In genomic region chr11:115238802-115239201, GRCh38 we compare ENCODE assay signal across 22 cellular contexts.
DNase-seq lines count a peak whose midpoint lies in the region; ATAC-seq and TF ChIP-seq lines count a peak whose summit lies in the region.
"Had no signal": no experiment of that assay in that cellular context is flagged by ENCODE, and none has a peak within 500 bp of the region (broad histone marks: within the 10 kb centered on the region; RNA-seq: fewer than 3 reads in every experiment).

No MANE protein-coding gene starts in this region.

- H3K4me1 ChIP-seq in breast epithelium = no peaks in the 10 kb centered on the region
- H3K4me1 ChIP-seq: BLaER1 treated with 17β-estradiol and CSF1 and Interleukin-3, amounts not matched to agents 10 nM and 100 nM; suprapubic skin had no signal

- no peaks in the 10 kb centered on the region for H3K9me3 Mint-ChIP-seq in MCF 10A (ENCODE audit: unreplicated experiment)
- H3K9me3 Mint-ChIP-seq in WTC11 = no peaks in the 10 kb centered on the region
- no peaks in the 10 kb centered on the region for H3K9me3 Mint-ChIP-seq in type B pancreatic cell
- no peaks in the 10 kb centered on the region for H3K9me3 Mint-ChIP-seq in activated naive CD4-positive, alpha-beta T cell treated with anti-CD3 and anti-CD28 coated beads, Interleukin-2, amount 10 ng/mL, durations not matched to agents 7 days and 5 days
- H3K9me3 Mint-ChIP-seq: activated T-helper 2 cell treated with anti-CD3 and anti-CD28 coated beads, Interferon-gamma antibody, Interleukin-2, Interleukin-4, amounts not matched to agents 10 μg/mL and 5 μg/mL and 100 μg/mL, durations not matched to agents 14 hours and 24 hours and 36 hours; natural killer cell had no signal

- no peaks in the 10 kb centered on the region for H3K9me3 ChIP-seq in breast epithelium
- H3K9me3 ChIP-seq: BLaER1 treated with 17β-estradiol and CSF1 and Interleukin-3, amounts not matched to agents 10 nM and 100 nM; suprapubic skin had no signal

- H3K4me1 Mint-ChIP-seq in MCF 10A (ENCODE audit: insufficient read depth, unreplicated experiment) = no peaks in the 10 kb centered on the region
- H3K4me1 Mint-ChIP-seq in WTC11 = peaks cover 5% of the 10 kb centered on the region
- H3K4me1 Mint-ChIP-seq in type B pancreatic cell (ENCODE audit: unreplicated experiment) = peaks cover 10% of the 10 kb centered on the region
- H3K4me1 Mint-ChIP-seq in activated naive CD4-positive, alpha-beta T cell treated with anti-CD3 and anti-CD28 coated beads, Interleukin-2, amount 10 ng/mL, durations not matched to agents 7 days and 5 days = no peaks in the 10 kb centered on the region
- H3K4me1 Mint-ChIP-seq: natural killer cell had no signal

- no peaks in the 10 kb centered on the region for H3K36me3 ChIP-seq in breast epithelium
- H3K36me3 ChIP-seq: BLaER1 treated with 17β-estradiol and CSF1 and Interleukin-3, amounts not matched to agents 10 nM and 100 nM; suprapubic skin had no signal

- H3K27me3 Mint-ChIP-seq in MCF 10A (ENCODE audit: insufficient read depth, unreplicated experiment) = no peaks in the 10 kb centered on the region
- no peaks in the 10 kb centered on the region for H3K27me3 Mint-ChIP-seq in WTC11 (ENCODE audit: low read depth)
- no peaks in the 10 kb centered on the region for H3K27me3 Mint-ChIP-seq in type B pancreatic cell
- no peaks in the 10 kb centered on the region for H3K27me3 Mint-ChIP-seq in activated naive CD4-positive, alpha-beta T cell treated with anti-CD3 and anti-CD28 coated beads, Interleukin-2, amount 10 ng/mL, durations not matched to agents 7 days and 5 days

- CTCF ChIA-PET in MCF 10A (lab: Yijun Ruan, JAX) = interaction anchor here (0.7 to 1.1 kb wide), 2 partner anchors 9 to 486 kb away, joined by 4 read pairs; no protein-coding TSS in a partner anchor
- CTCF ChIA-PET in WTC11 (lab: Charles Lee) = interaction anchor here (0.9 kb wide), 1 partner anchor 23 kb away, joined by 5 read pairs; no protein-coding TSS in a partner anchor
- CTCF ChIA-PET in activated naive CD4-positive, alpha-beta T cell treated with anti-CD3 and anti-CD28 coated beads, Interleukin-2, amount 10 ng/mL, durations not matched to agents 7 days and 5 days (lab: Charles Lee) = interaction anchor here (1.0 kb wide), 1 partner anchor 11 kb away, joined by 3 read pairs; no protein-coding TSS in a partner anchor

- TF ChIP-seq CTCF in MCF 10A (IDR thresholded peaks at IDR 0.05; ENCODE audit: unreplicated experiment) = no peak
- TF ChIP-seq CTCF in breast epithelium (IDR thresholded peaks at IDR 0.05) = no peak
- TF ChIP-seq CTCF in WTC11 (IDR thresholded peaks at IDR 0.05) = no peak
- peak; percentile 18 for TF ChIP-seq CTCF in type B pancreatic cell (conservative IDR thresholded peaks at IDR 0.05)

- TF ChIP-seq POLR2A in breast epithelium (IDR thresholded peaks at IDR 0.05) = no peak

- POLR2A ChIA-PET in MCF 10A (lab: Yijun Ruan, JAX) (interaction anchor here (0.6 to 0.9 kb wide), 2 partner anchors 16 to 418 kb away, joined by 3 read pairs; no protein-coding TSS in a partner anchor), WTC11 (lab: Charles Lee) (interaction anchor here (0.8 kb wide), 1 partner anchor 8 kb away, joined by 5 read pairs; no protein-coding TSS in a partner anchor)

- H3K27me3 ChIP-seq in breast epithelium = no peaks in the 10 kb centered on the region
- H3K27me3 ChIP-seq: BLaER1 treated with 17β-estradiol and CSF1 and Interleukin-3, amounts not matched to agents 10 nM and 100 nM; dorsolateral prefrontal cortex; suprapubic skin had no signal

- no peak overlapping the region for H3K4me3 ChIP-seq in breast epithelium
- H3K4me3 ChIP-seq: BLaER1 treated with 17β-estradiol and CSF1 and Interleukin-3, amounts not matched to agents 10 nM and 100 nM; dorsolateral prefrontal cortex; GM12878; suprapubic skin had no signal

- DNase-seq in MCF 10A (ENCODE audit: unreplicated experiment) (peak; percentile 39), breast epithelium (ENCODE audit: low spot score in 2 of 2) (no peak), WTC11 (ENCODE audit: low spot score) (peak; percentile 18), glomerular visceral epithelial cell (ENCODE audit: extremely low spot score) (peak; percentile 26), type B pancreatic cell (ENCODE audit: extremely low spot score, unreplicated experiment) (no peak), OCI-M1 (lab: John Stamatoyannopoulos, UW) (no peak), hepatic stellate cell (ENCODE audit: low spot score) (no peak)
- no peak for DNase-seq in activated naive CD4-positive, alpha-beta T cell treated with anti-CD3 and anti-CD28 coated beads, Interleukin-2, amount 10 ng/mL, durations not matched to agents 7 days and 5 days
- DNase-seq: activated CD4-positive, alpha-beta T cell treated with anti-CD3 and anti-CD28 coated beads for 48 hours; dorsolateral prefrontal cortex; foreskin fibroblast; GDM1; mesenchymal stem cell; natural killer cell; NCI-H1694 treated with DMSO at 0.1 percent for 48 hours; NK-92 treated with Interleukin-12 subunit alpha and Interleukin-12 subunit beta, amount 100 ng/mL, for 24 hours had no signal

- BruUV-seq in MCF 10A (replicated peaks; lab: Mats Ljungman, UMichigan) = no TSS peak

- no peak overlapping the region for H3K27ac ChIP-seq in breast epithelium
- H3K27ac ChIP-seq: BLaER1 treated with 17β-estradiol and CSF1 and Interleukin-3, amounts not matched to agents 10 nM and 100 nM; dorsolateral prefrontal cortex; epithelial cell of prostate; HL-60; suprapubic skin had no signal

- no peak; the same call in 1 of the 2 replicates for ATAC-seq in WTC11
- ATAC-seq: GM12878, natural killer cell had no signal

- H3K27ac Mint-ChIP-seq in MCF 10A (ENCODE audit: low read depth, unreplicated experiment) (no peak overlapping the region), WTC11 (no peak overlapping the region), type B pancreatic cell (no peak overlapping the region)
- H3K27ac Mint-ChIP-seq in activated naive CD4-positive, alpha-beta T cell treated with anti-CD3 and anti-CD28 coated beads, Interleukin-2, amount 10 ng/mL, durations not matched to agents 7 days and 5 days = no peak overlapping the region
- H3K27ac Mint-ChIP-seq: activated T-helper 2 cell treated with anti-CD3 and anti-CD28 coated beads, Interferon-gamma antibody, Interleukin-2, Interleukin-4, amounts not matched to agents 10 μg/mL and 5 μg/mL and 100 μg/mL, durations not matched to agents 14 hours and 24 hours and 36 hours; natural killer cell had no signal

- intact Hi-C loops in MCF 10A (cut with micrococcal nuclease) = loop anchor here (2.0 kb wide), 1 partner anchor 500 kb away; no protein-coding TSS in a partner anchor
- intact Hi-C loops in breast epithelium (cut with DNase I; ENCODE audit: low total_unique reads) = no loop called here

- H3K4me3 Mint-ChIP-seq in MCF 10A (ENCODE audit: unreplicated experiment) (no peak overlapping the region), WTC11 (no peak overlapping the region), type B pancreatic cell (no peak overlapping the region)
- no peak overlapping the region for H3K4me3 Mint-ChIP-seq in activated naive CD4-positive, alpha-beta T cell treated with anti-CD3 and anti-CD28 coated beads, Interleukin-2, amount 10 ng/mL, durations not matched to agents 7 days and 5 days
- H3K4me3 Mint-ChIP-seq: natural killer cell had no signal

- H3K36me3 Mint-ChIP-seq in MCF 10A (ENCODE audit: insufficient read depth, unreplicated experiment) = no peaks in the 10 kb centered on the region
- H3K36me3 Mint-ChIP-seq in WTC11 = no peaks in the 10 kb centered on the region
- peaks cover 20% of the 10 kb centered on the region for H3K36me3 Mint-ChIP-seq in type B pancreatic cell
- no peaks in the 10 kb centered on the region for H3K36me3 Mint-ChIP-seq in activated naive CD4-positive, alpha-beta T cell treated with anti-CD3 and anti-CD28 coated beads, Interleukin-2, amount 10 ng/mL, durations not matched to agents 7 days and 5 days
- H3K36me3 Mint-ChIP-seq: natural killer cell had no signal

TF ChIP-seq in WTC11, 78 proteins besides CTCF, POLR2A, EP300 and RAD21 (continues in another document):
- no peak for TF ChIP-seq ZNF396 (CRISPR knock-in tag; IDR thresholded peaks at IDR 0.05; ENCODE audit: borderline replicate concordance)
- TF ChIP-seq, protein P1, sequence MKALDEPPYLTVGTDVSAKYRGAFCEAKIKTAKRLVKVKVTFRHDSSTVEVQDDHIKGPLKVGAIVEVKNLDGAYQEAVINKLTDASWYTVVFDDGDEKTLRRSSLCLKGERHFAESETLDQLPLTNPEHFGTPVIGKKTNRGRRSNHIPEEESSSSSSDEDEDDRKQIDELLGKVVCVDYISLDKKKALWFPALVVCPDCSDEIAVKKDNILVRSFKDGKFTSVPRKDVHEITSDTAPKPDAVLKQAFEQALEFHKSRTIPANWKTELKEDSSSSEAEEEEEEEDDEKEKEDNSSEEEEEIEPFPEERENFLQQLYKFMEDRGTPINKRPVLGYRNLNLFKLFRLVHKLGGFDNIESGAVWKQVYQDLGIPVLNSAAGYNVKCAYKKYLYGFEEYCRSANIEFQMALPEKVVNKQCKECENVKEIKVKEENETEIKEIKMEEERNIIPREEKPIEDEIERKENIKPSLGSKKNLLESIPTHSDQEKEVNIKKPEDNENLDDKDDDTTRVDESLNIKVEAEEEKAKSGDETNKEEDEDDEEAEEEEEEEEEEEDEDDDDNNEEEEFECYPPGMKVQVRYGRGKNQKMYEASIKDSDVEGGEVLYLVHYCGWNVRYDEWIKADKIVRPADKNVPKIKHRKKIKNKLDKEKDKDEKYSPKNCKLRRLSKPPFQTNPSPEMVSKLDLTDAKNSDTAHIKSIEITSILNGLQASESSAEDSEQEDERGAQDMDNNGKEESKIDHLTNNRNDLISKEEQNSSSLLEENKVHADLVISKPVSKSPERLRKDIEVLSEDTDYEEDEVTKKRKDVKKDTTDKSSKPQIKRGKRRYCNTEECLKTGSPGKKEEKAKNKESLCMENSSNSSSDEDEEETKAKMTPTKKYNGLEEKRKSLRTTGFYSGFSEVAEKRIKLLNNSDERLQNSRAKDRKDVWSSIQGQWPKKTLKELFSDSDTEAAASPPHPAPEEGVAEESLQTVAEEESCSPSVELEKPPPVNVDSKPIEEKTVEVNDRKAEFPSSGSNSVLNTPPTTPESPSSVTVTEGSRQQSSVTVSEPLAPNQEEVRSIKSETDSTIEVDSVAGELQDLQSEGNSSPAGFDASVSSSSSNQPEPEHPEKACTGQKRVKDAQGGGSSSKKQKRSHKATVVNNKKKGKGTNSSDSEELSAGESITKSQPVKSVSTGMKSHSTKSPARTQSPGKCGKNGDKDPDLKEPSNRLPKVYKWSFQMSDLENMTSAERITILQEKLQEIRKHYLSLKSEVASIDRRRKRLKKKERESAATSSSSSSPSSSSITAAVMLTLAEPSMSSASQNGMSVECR (CRISPR knock-in tag; IDR thresholded peaks at IDR 0.05; ENCODE audit: borderline replicate concordance) = no peak

Comparison
In these comparisons a context has a peak if more than half of its experiments do, and no peak if none do; other contexts are left out.
1. DNase-seq: peak in MCF 10A (single experiment), WTC11 (single experiment) and glomerular visceral epithelial cell (single experiment); none in breast epithelium (0 of 2), type B pancreatic cell (single experiment), activated naive CD4-positive, alpha-beta T cell treated with anti-CD3 and anti-CD28 coated beads, Interleukin-2, amount 10 ng/mL, durations not matched to agents 7 days and 5 days (single experiment), OCI-M1 (single experiment) and hepatic stellate cell (single experiment).